ENCODE assay signal across 12 cellular contexts in the genomic region with DNA sequence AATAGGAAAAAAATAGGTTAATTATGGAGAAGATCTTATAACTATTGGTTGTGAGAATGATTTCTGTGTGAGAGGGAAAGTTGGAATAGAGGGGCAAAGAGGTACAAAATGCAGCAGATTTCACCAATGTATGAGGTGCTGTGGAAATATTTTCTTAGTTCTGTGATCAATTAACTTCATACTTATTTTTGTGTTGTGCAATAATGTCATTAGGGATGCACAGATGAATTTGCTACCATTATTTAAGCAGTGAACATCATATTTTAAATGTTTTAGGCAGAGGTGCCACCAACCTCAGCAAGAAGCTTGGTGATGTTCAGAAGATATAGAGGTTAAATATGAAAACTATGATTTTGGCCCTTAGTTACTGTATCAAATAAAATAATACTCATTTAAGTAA. TPM values are rescaled to one million over a fixed set of nuclear protein-coding genes. Genes with fewer than 3 reads are reported as not detected.
DNase-seq lines count a peak whose midpoint lies in the region; ATAC-seq and TF ChIP-seq lines count a peak whose summit lies in the region.
"Had no signal": no experiment of that assay in that cellular context is flagged by ENCODE, and none has a peak within 500 bp of the region (broad histone marks: within the 10 kb centered on the region; RNA-seq: fewer than 3 reads in every experiment).

No MANE protein-coding gene starts in this region.

- CTCF ChIA-PET in CD4-positive, alpha-beta memory T cell (lab: Charles Lee; ENCODE audit: partially characterized antibody), result interaction anchor here (1.1 kb wide), 1 partner anchor 107 kb away, joined by 3 read pairs; no protein-coding TSS in a partner anchor
- CTCF ChIA-PET in naive thymus-derived CD4-positive, alpha-beta T cell (lab: Charles Lee), result interaction anchor here (1.0 to 1.5 kb wide), 2 partner anchors 14 to 218 kb away, joined by 3 read pairs; no protein-coding TSS in a partner anchor

- no peak for TF ChIP-seq CTCF in HFFc6 (IDR thresholded peaks at IDR 0.05)
- no peak for TF ChIP-seq CTCF in endothelial cell (IDR thresholded peaks at IDR 0.05; ENCODE audit: unreplicated experiment)

- H3K4me1 ChIP-seq in CD4-positive, alpha-beta memory T cell (ENCODE audit: insufficient read depth, low read length), result peaks cover 93% of the 10 kb centered on the region
- peaks cover 54 to 78% of the 10 kb centered on the region in 2 donors for H3K4me1 ChIP-seq in naive thymus-derived CD4-positive, alpha-beta T cell (ENCODE audit: control insufficient read depth in 2 of 2, insufficient read depth in 2 of 2, low read length in 2 of 2)

- no peaks in the 10 kb centered on the region for H3K27me3 ChIP-seq in CD4-positive, alpha-beta memory T cell (ENCODE audit: insufficient read depth, low read length)
- no peaks in the 10 kb centered on the region for H3K27me3 ChIP-seq in naive thymus-derived CD4-positive, alpha-beta T cell (ENCODE audit: control insufficient read depth in 2 of 2, insufficient read depth in 2 of 2, low read length in 2 of 2)

- peak overlapping the region; percentile 36 for H3K27ac ChIP-seq in CD4-positive, alpha-beta memory T cell (ENCODE audit: low read depth, low read length)
- H3K27ac ChIP-seq in naive thymus-derived CD4-positive, alpha-beta T cell (ENCODE audit: low read depth, low read length), result peak overlapping the region; percentile 40

- H3K36me3 ChIP-seq in CD4-positive, alpha-beta memory T cell (ENCODE audit: insufficient read depth, low read length), result no peaks in the 10 kb centered on the region
- no peaks in the 10 kb centered on the region for H3K36me3 ChIP-seq in naive thymus-derived CD4-positive, alpha-beta T cell (ENCODE audit: control insufficient read depth in 2 of 3, insufficient read depth in 3 of 3, low read length in 3 of 3)

- H3K4me3 Mint-ChIP-seq in CD4-positive, alpha-beta memory T cell, result peak overlapping the region in 7 of 8 donors; percentile 30 to 86 (median 68)
- peak overlapping the region; percentile 60 for H3K4me3 Mint-ChIP-seq in HFFc6
- peak overlapping the region; percentile 76 for H3K4me3 Mint-ChIP-seq in activated T-helper 17 cell treated with anti-CD3 and anti-CD28 coated beads, Interleukin-2, amount 50 U/mL, for 72 hours
- peak overlapping the region in 9 of 10 donors; percentile 13 to 82 (median 74) for H3K4me3 Mint-ChIP-seq in naive thymus-derived CD4-positive, alpha-beta T cell
- no peak overlapping the region for H3K4me3 Mint-ChIP-seq in endothelial cell (ENCODE audit: unreplicated experiment)

- intact Hi-C loops in CD4-positive, alpha-beta memory T cell (cut with micrococcal nuclease), result no loop called here
- intact Hi-C loops in naive thymus-derived CD4-positive, alpha-beta T cell (cut with micrococcal nuclease), result loop anchor here (2.0 kb wide), 2 partner anchors 14 kb away; no protein-coding TSS in a partner anchor

- no peak for ATAC-seq in activated T-helper 17 cell treated with anti-CD3 and anti-CD28 coated beads, Interleukin-2, amount 50 U/mL, for 72 hours (replicated peaks)
- ATAC-seq in naive thymus-derived CD4-positive, alpha-beta T cell, result no peak
- ATAC-seq in HG03039 (IDR thresholded peaks at IDR 0.05; ENCODE audit: unreplicated experiment), result no peak
- ATAC-seq: HCT116, left ventricle myocardium superior had no signal

- DNase-seq in CD4-positive, alpha-beta memory T cell, result no peak
- no peak for DNase-seq in HFFc6
- DNase-seq in naive thymus-derived CD4-positive, alpha-beta T cell, result no peak
- DNase-seq in KG1 (lab: John Stamatoyannopoulos, UW), result no peak
- no peak for DNase-seq in CD1c-positive myeloid dendritic cell (ENCODE audit: extremely low spot score)
- DNase-seq in endothelial cell (ENCODE audit: low spot score), result no peak
- DNase-seq: left ventricle myocardium superior, NCI-H1105 treated with DMSO at 0.1 percent for 48 hours, SK-N-SH had no signal

- no peak overlapping the region for H3K4me3 ChIP-seq in CD4-positive, alpha-beta memory T cell (ENCODE audit: low read length in 2 of 2)
- H3K4me3 ChIP-seq in naive thymus-derived CD4-positive, alpha-beta T cell (ENCODE audit: low read length), result no peak overlapping the region

- no peaks in the 10 kb centered on the region for H3K9me3 ChIP-seq in CD4-positive, alpha-beta memory T cell (ENCODE audit: control insufficient read depth in 1 of 2, low read length in 2 of 2)
- no peaks in the 10 kb centered on the region for H3K9me3 ChIP-seq in naive thymus-derived CD4-positive, alpha-beta T cell (ENCODE audit: control insufficient read depth in 2 of 3, low read length in 3 of 3)
- H3K9me3 ChIP-seq: SK-N-SH had no signal

- peak overlapping the region; percentile 66 to 92 (median 80) for H3K27ac Mint-ChIP-seq in CD4-positive, alpha-beta memory T cell
- H3K27ac Mint-ChIP-seq in HFFc6 (peak overlapping the region; percentile 67), endothelial cell (ENCODE audit: unreplicated experiment) (no peak overlapping the region)
- peak overlapping the region; percentile 77 for H3K27ac Mint-ChIP-seq in activated T-helper 17 cell treated with anti-CD3 and anti-CD28 coated beads, Interleukin-2, amount 50 U/mL, for 72 hours
- peak overlapping the region in 8 of 9 donors; percentile 76 to 88 (median 82) for H3K27ac Mint-ChIP-seq in naive thymus-derived CD4-positive, alpha-beta T cell

- POLR2A ChIA-PET in CD4-positive, alpha-beta memory T cell (lab: Charles Lee; ENCODE audit: partially characterized antibody), result interaction anchor here (1.4 to 2.4 kb wide), 9 partner anchors 8 to 104 kb away, joined by 3 to 14 read pairs (median 6); partner anchors contain the start of gene MBNL1
- POLR2A ChIA-PET in naive thymus-derived CD4-positive, alpha-beta T cell (lab: Charles Lee), result interaction anchor here (1.0 to 2.0 kb wide), 4 partner anchors 9 to 21 kb away, joined by 3 to 6 read pairs (median 4); partner anchors contain the start of gene MBNL1

- peaks cover 0 to 19% of the 10 kb centered on the region in 2 donors for H3K36me3 Mint-ChIP-seq in CD4-positive, alpha-beta memory T cell
- H3K36me3 Mint-ChIP-seq in HFFc6 (ENCODE audit: low read depth) (peaks cover 10% of the 10 kb centered on the region), endothelial cell (ENCODE audit: low read depth, unreplicated experiment) (no peaks in the 10 kb centered on the region)
- H3K36me3 Mint-ChIP-seq in activated T-helper 17 cell treated with anti-CD3 and anti-CD28 coated beads, Interleukin-2, amount 50 U/mL, for 72 hours (ENCODE audit: low read depth), result peaks cover 47% of the 10 kb centered on the region
- peaks cover 0 to 5% (median 4%) of the 10 kb centered on the region in 5 donors for H3K36me3 Mint-ChIP-seq in naive thymus-derived CD4-positive, alpha-beta T cell

- no peaks in the 10 kb centered on the region for H3K9me3 Mint-ChIP-seq in CD4-positive, alpha-beta memory T cell
- H3K9me3 Mint-ChIP-seq in HFFc6 (no peaks in the 10 kb centered on the region), endothelial cell (ENCODE audit: unreplicated experiment) (no peaks in the 10 kb centered on the region)
- no peaks in the 10 kb centered on the region for H3K9me3 Mint-ChIP-seq in activated T-helper 17 cell treated with anti-CD3 and anti-CD28 coated beads, Interleukin-2, amount 50 U/mL, for 72 hours
- no peaks in the 10 kb centered on the region for H3K9me3 Mint-ChIP-seq in naive thymus-derived CD4-positive, alpha-beta T cell

- H3K27me3 Mint-ChIP-seq in CD4-positive, alpha-beta memory T cell, result no peaks in the 10 kb centered on the region
- H3K27me3 Mint-ChIP-seq in HFFc6 (ENCODE audit: insufficient read depth) (no peaks in the 10 kb centered on the region; the same call in 1 of the 2 replicates), endothelial cell (ENCODE audit: unreplicated experiment) (no peaks in the 10 kb centered on the region)
- H3K27me3 Mint-ChIP-seq in activated T-helper 17 cell treated with anti-CD3 and anti-CD28 coated beads, Interleukin-2, amount 50 U/mL, for 72 hours, result no peaks in the 10 kb centered on the region
- no peaks in the 10 kb centered on the region for H3K27me3 Mint-ChIP-seq in naive thymus-derived CD4-positive, alpha-beta T cell

- peaks cover 49 to 77% (median 66%) of the 10 kb centered on the region in 4 donors for H3K4me1 Mint-ChIP-seq in CD4-positive, alpha-beta memory T cell
- peaks cover 74% of the 10 kb centered on the region for H3K4me1 Mint-ChIP-seq in HFFc6 (ENCODE audit: low read depth)
- H3K4me1 Mint-ChIP-seq in activated T-helper 17 cell treated with anti-CD3 and anti-CD28 coated beads, Interleukin-2, amount 50 U/mL, for 72 hours, result peaks cover 42% of the 10 kb centered on the region
- peaks cover 47 to 93% (median 82%) of the 10 kb centered on the region in 7 donors for H3K4me1 Mint-ChIP-seq in naive thymus-derived CD4-positive, alpha-beta T cell
- peaks cover 11% of the 10 kb centered on the region for H3K4me1 Mint-ChIP-seq in endothelial cell (ENCODE audit: unreplicated experiment)

RNA-seq across cellular contexts. Expression of gene MBNL1, which starts 21.6 kb away (rescaled TPM):
- 100 to 1,000 TPM; 420 to 430 TPM for total RNA-seq in CD4-positive, alpha-beta memory T cell
- polyA plus RNA-seq in CD4-positive, alpha-beta memory T cell, result 100 to 1,000 TPM; 289 to 302 TPM
- 100 to 1,000 TPM; 200 to 291 (median 244) TPM for total RNA-seq in HFFc6 (2021; fragmentation: NEBNext Ultra II Directional; extraction: Animal tissue kit (Norgen Biotek cat#: 25700))
- total RNA-seq in activated T-helper 17 cell treated with anti-CD3 and anti-CD28 coated beads, Interleukin-2, amount 50 U/mL, for 72 hours, result 100 to 1,000 TPM; 322 to 452 TPM
- 100 to 1,000 TPM; 459 to 675 (median 508) TPM for total RNA-seq in naive thymus-derived CD4-positive, alpha-beta T cell
- polyA plus RNA-seq in naive thymus-derived CD4-positive, alpha-beta T cell, result 100 to 1,000 TPM; 371 to 389 TPM
- total RNA-seq in endothelial cell (ENCODE audit: unreplicated experiment), result 54.1 TPM
